ENCODE assay signal across 2 cellular contexts in the genomic region with DNA sequence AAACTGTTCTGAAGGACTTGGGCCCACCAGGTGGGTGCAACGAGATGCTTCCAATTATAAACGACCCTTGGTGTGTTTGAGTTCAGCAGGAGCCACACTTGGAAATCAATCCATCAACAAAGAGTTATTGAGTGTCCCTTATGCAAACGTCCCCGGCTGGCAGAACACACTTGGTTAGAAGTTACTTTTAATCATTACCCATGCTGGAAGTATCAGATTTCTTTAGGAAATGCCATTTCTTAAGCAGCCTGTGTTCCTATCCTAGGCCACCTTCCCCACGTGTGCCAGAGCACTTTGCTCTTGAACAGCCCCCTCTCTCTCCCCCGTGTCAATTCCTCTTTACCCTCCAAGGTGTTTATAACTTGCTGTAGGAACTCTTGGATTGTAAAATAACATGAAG.
TF ChIP-seq lines count a peak whose summit lies in the region.

No MANE protein-coding gene starts in this region.

TF ChIP-seq in HEK293, 187 proteins besides CTCF, POLR2A, EP300 and RAD21:
- no peak for TF ChIP-seq ZBTB8A (tag by site-specific recombination; IDR thresholded peaks at IDR 0.05)
- TF ChIP-seq GLIS1 (tag by site-specific recombination; IDR thresholded peaks at IDR 0.05), result peak; percentile 15; the same call in 1 of the 2 replicates
- TF ChIP-seq, protein P1, sequence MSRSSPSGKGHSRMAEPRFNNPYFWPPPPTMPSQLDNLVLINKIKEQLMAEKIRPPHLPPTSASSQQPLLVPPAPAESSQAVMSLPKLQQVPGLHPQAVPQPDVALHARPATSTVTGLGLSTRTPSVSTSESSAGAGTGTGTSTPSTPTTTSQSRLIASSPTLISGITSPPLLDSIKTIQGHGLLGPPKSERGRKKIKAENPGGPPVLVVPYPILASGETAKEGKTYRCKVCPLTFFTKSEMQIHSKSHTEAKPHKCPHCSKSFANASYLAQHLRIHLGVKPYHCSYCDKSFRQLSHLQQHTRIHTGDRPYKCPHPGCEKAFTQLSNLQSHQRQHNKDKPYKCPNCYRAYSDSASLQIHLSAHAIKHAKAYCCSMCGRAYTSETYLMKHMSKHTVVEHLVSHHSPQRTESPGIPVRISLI (tag by site-specific recombination; IDR thresholded peaks at IDR 0.05), result no peak
- no peak for TF ChIP-seq TCF7L2 (IDR thresholded peaks at IDR 0.05; ENCODE audit: borderline replicate concordance, low read depth, low read length)
- no peak for TF ChIP-seq KLF10 (tag by site-specific recombination; IDR thresholded peaks at IDR 0.05)
- peak; percentile 60 for TF ChIP-seq ZIC2 (tag by site-specific recombination; IDR thresholded peaks at IDR 0.05)
- TF ChIP-seq, protein P2, sequence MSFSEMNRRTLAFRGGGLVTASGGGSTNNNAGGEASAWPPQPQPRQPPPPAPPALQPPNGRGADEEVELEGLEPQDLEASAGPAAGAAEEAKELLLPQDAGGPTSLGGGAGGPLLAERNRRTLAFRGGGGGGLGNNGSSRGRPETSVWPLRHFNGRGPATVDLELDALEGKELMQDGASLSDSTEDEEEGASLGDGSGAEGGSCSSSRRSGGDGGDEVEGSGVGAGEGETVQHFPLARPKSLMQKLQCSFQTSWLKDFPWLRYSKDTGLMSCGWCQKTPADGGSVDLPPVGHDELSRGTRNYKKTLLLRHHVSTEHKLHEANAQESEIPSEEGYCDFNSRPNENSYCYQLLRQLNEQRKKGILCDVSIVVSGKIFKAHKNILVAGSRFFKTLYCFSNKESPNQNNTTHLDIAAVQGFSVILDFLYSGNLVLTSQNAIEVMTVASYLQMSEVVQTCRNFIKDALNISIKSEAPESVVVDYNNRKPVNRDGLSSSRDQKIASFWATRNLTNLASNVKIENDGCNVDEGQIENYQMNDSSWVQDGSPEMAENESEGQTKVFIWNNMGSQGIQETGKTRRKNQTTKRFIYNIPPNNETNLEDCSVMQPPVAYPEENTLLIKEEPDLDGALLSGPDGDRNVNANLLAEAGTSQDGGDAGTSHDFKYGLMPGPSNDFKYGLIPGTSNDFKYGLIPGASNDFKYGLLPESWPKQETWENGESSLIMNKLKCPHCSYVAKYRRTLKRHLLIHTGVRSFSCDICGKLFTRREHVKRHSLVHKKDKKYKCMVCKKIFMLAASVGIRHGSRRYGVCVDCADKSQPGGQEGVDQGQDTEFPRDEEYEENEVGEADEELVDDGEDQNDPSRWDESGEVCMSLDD (tag by site-specific recombination; IDR thresholded peaks at IDR 0.05), result no peak

TF ChIP-seq in H1, 55 proteins besides CTCF, POLR2A, EP300 and RAD21:
- TF ChIP-seq BRCA1 (IDR thresholded peaks at IDR 0.05; ENCODE audit: low read depth, low read length) (no peak), GTF2F1 (IDR thresholded peaks at IDR 0.05; ENCODE audit: borderline replicate concordance, low read depth, low read length) (no peak)
